ENCODE assay signal across 8 cellular contexts in genomic region chr1:109766991-109767390, GRCh38. TPM values are rescaled to one million over a fixed set of nuclear protein-coding genes. Genes with fewer than 3 reads are reported as not detected.
"Had no signal": no experiment of that assay in that cellular context is flagged by ENCODE, and none has a peak within 500 bp of the region (broad histone marks: within the 10 kb centered on the region; RNA-seq: fewer than 3 reads in every experiment).

No MANE protein-coding gene starts in this region.

RNA-seq across cellular contexts. Expression of gene EPS8L3, which starts 3.3 kb away (rescaled TPM):
- total RNA-seq: activated CD4-positive, alpha-beta memory T cell treated with anti-CD3 and anti-CD28 coated beads for 36 hours; activated CD4-positive, alpha-beta T cell treated with anti-CD3 and anti-CD28 coated beads for 36 hours; activated CD8-positive, alpha-beta memory T cell treated with anti-CD3 and anti-CD28 coated beads, Interleukin-2, amount 10 ng/mL, durations not matched to agents 7 days and 5 days; dermis microvascular lymphatic vessel endothelial cell; endodermal cell; epithelial cell of proximal tubule; renal cortical epithelial cell; SJSA1 had no signal

RNA-seq across cellular contexts. Expression of gene GSTM5, which starts 54.9 kb away (rescaled TPM):
- total RNA-seq: activated CD4-positive, alpha-beta memory T cell treated with anti-CD3 and anti-CD28 coated beads for 36 hours; activated CD8-positive, alpha-beta memory T cell treated with anti-CD3 and anti-CD28 coated beads, Interleukin-2, amount 10 ng/mL, durations not matched to agents 7 days and 5 days; dermis microvascular lymphatic vessel endothelial cell; epithelial cell of proximal tubule; renal cortical epithelial cell; SJSA1 had no signal
